ENCODE assay signal across 8 cellular contexts in genomic region chr5:53008751-53009150, GRCh38. TPM values are rescaled to one million over a fixed set of nuclear protein-coding genes. Genes with fewer than 3 reads are reported as not detected.
DNase-seq lines count a peak whose midpoint lies in the region; ATAC-seq and TF ChIP-seq lines count a peak whose summit lies in the region.

No MANE protein-coding gene starts in this region.

- peak overlapping the region; percentile 12 for H3K18ac ChIP-seq in IMR-90 (ENCODE audit: low read depth, low read length)

- DNase-seq in IMR-90, result peak; percentile 84
- peak; percentile 52 for DNase-seq in dermis blood vessel endothelial cell
- no peak for DNase-seq in epidermal melanocyte (ENCODE audit: insufficient read length, low spot score)
- no peak for DNase-seq in NCI-H2029 treated with DMSO at 0.1 percent for 48 hours (lab: John Stamatoyannopoulos, UW)
- no peak for DNase-seq in NCI-H1930 (lab: John Stamatoyannopoulos, UW)
- no peak for DNase-seq in SHP77 treated with DMSO at 0.1 percent for 48 hours (lab: John Stamatoyannopoulos, UW)

- H3K9me3 ChIP-seq in IMR-90 (ENCODE audit: control insufficient read depth, insufficient read depth, low read length), result no peaks in the 10 kb centered on the region

- H2BK20ac ChIP-seq in IMR-90 (ENCODE audit: low read depth, low read length), result 0 out of 2 replicates have a peak overlapping the region, but pooled peaks have one; percentile 35

- H3K9me1 ChIP-seq in IMR-90 (ENCODE audit: insufficient read depth, low read length), result peaks cover 14% of the 10 kb centered on the region; the same call in 1 of the 2 replicates

- H4K91ac ChIP-seq in IMR-90 (ENCODE audit: insufficient read depth, low read depth, low read length), result no peak overlapping the region

- intact Hi-C loops in IMR-90 (cut with micrococcal nuclease), result no loop called here

- H2BK15ac ChIP-seq in IMR-90 (ENCODE audit: low read depth, low read length), result peak overlapping the region; percentile 10; the same call in 1 of the 3 replicates

- no peak for TF ChIP-seq POLR2A in IMR-90 (IDR thresholded peaks at IDR 0.05; ENCODE audit: low read depth, low read length)

- H3K4me1 ChIP-seq in IMR-90 (ENCODE audit: control insufficient read depth, insufficient read depth, low read length), result peaks cover 28% of the 10 kb centered on the region

- no peaks in the 10 kb centered on the region; the same call in 1 of the 2 replicates for H3K36me3 ChIP-seq in IMR-90 (ENCODE audit: control insufficient read depth, insufficient read depth, low read length)

- H3K23ac ChIP-seq in IMR-90 (ENCODE audit: low read depth, low read length), result no peak overlapping the region

- TF ChIP-seq CTCF in IMR-90 (conservative IDR thresholded peaks at IDR 0.05; ENCODE audit: low read depth, low read length), result no peak

- H3K4me3 ChIP-seq in IMR-90 (ENCODE audit: insufficient read depth, low read depth, low read length), result no peak overlapping the region

- H3K4me2 ChIP-seq in IMR-90 (ENCODE audit: low read depth, low read length), result no peak overlapping the region

- CTCF ChIA-PET in IMR-90 (lab: Yijun Ruan, JAX), result no interaction called here

- H3K9ac ChIP-seq in IMR-90 (ENCODE audit: low read depth, low read length), result no peak overlapping the region

- H3K14ac ChIP-seq in IMR-90 (replicated peaks; ENCODE audit: low read depth, low read length), result peak overlapping the region; percentile 76; the same call in 1 of the 2 replicates

- POLR2A ChIA-PET in IMR-90 (lab: Charles Lee; ENCODE audit: unreplicated experiment), result no interaction called here

- peak overlapping the region in 1 of 2 experiments; percentile 39; a peak in 1 of 4 replicates for H4K8ac ChIP-seq in IMR-90 (ENCODE audit: low read depth in 2 of 2, low read length in 2 of 2)

- peaks cover 12 to 60% of the 10 kb centered on the region in 2 experiments; a peak in 3 of 4 replicates for H3K79me1 ChIP-seq in IMR-90 (ENCODE audit: low read depth in 1 of 2, low read length in 2 of 2)

- H3K56ac ChIP-seq in IMR-90 (ENCODE audit: extremely low read depth, insufficient read depth, low read length), result no peak overlapping the region

- no peaks in the 10 kb centered on the region for H4K20me1 ChIP-seq in IMR-90 (ENCODE audit: insufficient read depth, low read length)

- peak overlapping the region; percentile 11 for H3K27ac ChIP-seq in IMR-90 (ENCODE audit: insufficient read depth, low read length)

- peak overlapping the region; percentile 50; the same call in 1 of the 2 replicates for H2BK120ac ChIP-seq in IMR-90 (ENCODE audit: low read depth, low read length)

- no CpG with 5 or more reads among the region's 1 CpG for WGBS in IMR-90 (ENCODE audit: extremely low coverage in 2 of 2, insufficient read length in 1 of 2), 2 experiments

- no peaks in the 10 kb centered on the region for H3K27me3 ChIP-seq in IMR-90 (ENCODE audit: control insufficient read depth, insufficient read depth, low read length)

- ATAC-seq in GM18498 (IDR thresholded peaks at IDR 0.05; ENCODE audit: unreplicated experiment) (peak; percentile 91), GM21717 (IDR thresholded peaks at IDR 0.05; ENCODE audit: unreplicated experiment) (peak; percentile 97), IMR-90 (ENCODE audit: low read depth) (peak; percentile 21)

- no peak overlapping the region for H2AK9ac ChIP-seq in IMR-90 (replicated peaks; ENCODE audit: low read depth, low read length, poor library complexity)

- in situ Hi-C loops in IMR-90 (cut with MboI; ENCODE audit: low sequenced_read_pairs), result no loop called here

- dilution Hi-C loops in IMR-90 (cut with HindIII; ENCODE audit: low sequenced_read_pairs, unreplicated experiment), result no loop called here

- H3K4ac ChIP-seq in IMR-90 (ENCODE audit: low read depth, low read length), result peak overlapping the region; percentile 12; the same call in 1 of the 2 replicates

- peak overlapping the region; percentile 83; the same call in 1 of the 2 replicates for H2AK5ac ChIP-seq in IMR-90 (ENCODE audit: low read depth, low read length)

- TF ChIP-seq RAD21 in IMR-90 (IDR thresholded peaks at IDR 0.05; ENCODE audit: low read length), result no peak

- no TSS peak for BruUV-seq in IMR-90 (replicated peaks; lab: Mats Ljungman, UMichigan)

- no peak overlapping the region for H4K5ac ChIP-seq in IMR-90 (ENCODE audit: low read depth, low read length)

- H2BK5ac ChIP-seq in IMR-90 (ENCODE audit: low read depth, low read length, poor library complexity, severe bottlenecking), result peak overlapping the region; percentile 41

- H2AFZ ChIP-seq in IMR-90 (replicated peaks; ENCODE audit: low read length, poor library complexity), result no peak overlapping the region

TF ChIP-seq in IMR-90, 13 proteins besides CTCF, POLR2A, EP300 and RAD21:
- peak; percentile 68; the same call in 1 of the 2 replicates for TF ChIP-seq BHLHE40 (IDR thresholded peaks at IDR 0.05; ENCODE audit: low read depth, low read length)
- TF ChIP-seq, protein P1, sequence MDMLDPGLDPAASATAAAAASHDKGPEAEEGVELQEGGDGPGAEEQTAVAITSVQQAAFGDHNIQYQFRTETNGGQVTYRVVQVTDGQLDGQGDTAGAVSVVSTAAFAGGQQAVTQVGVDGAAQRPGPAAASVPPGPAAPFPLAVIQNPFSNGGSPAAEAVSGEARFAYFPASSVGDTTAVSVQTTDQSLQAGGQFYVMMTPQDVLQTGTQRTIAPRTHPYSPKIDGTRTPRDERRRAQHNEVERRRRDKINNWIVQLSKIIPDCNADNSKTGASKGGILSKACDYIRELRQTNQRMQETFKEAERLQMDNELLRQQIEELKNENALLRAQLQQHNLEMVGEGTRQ (IDR thresholded peaks at IDR 0.05; ENCODE audit: low read depth, low read length), result no peak
- TF ChIP-seq SMC3 (IDR thresholded peaks at IDR 0.05; ENCODE audit: low read depth, low read length), result no peak
- TF ChIP-seq MAFK (IDR thresholded peaks at IDR 0.05; ENCODE audit: low read depth, low read length), result no peak
- TF ChIP-seq ELK1 (IDR thresholded peaks at IDR 0.05; ENCODE audit: borderline replicate concordance, low read depth, low read length), result no peak
- no peak for TF ChIP-seq CHD1 (IDR thresholded peaks at IDR 0.05; ENCODE audit: low read depth, low read length)
- peak; percentile 68 for TF ChIP-seq FOS (IDR thresholded peaks at IDR 0.05; ENCODE audit: low read depth, low read length)
- TF ChIP-seq CEBPB (IDR thresholded peaks at IDR 0.05; ENCODE audit: low read depth, low read length), result no peak
- no peak for TF ChIP-seq RCOR1 (IDR thresholded peaks at IDR 0.05; ENCODE audit: insufficient replicate concordance, low read length)
- TF ChIP-seq RFX5 (IDR thresholded peaks at IDR 0.05; ENCODE audit: low read depth, low read length), result no peak
- no peak for TF ChIP-seq MAZ (IDR thresholded peaks at IDR 0.05; ENCODE audit: borderline replicate concordance, low read depth, low read length)
- no peak for TF ChIP-seq MXI1 (IDR thresholded peaks at IDR 0.05; ENCODE audit: borderline replicate concordance, low read depth, low read length)
- TF ChIP-seq NFE2L2 (IDR thresholded peaks at IDR 0.05; ENCODE audit: low read depth, low read length), result no peak

RNA-seq across cellular contexts. Expression of gene ITGA2, which starts 19.6 kb away (rescaled TPM):
- total RNA-seq in IMR-90 (2012; rRNA removed), result 83.6 and 93.4 TPM in 2 replicates
- polyA plus RNA-seq in IMR-90 (2012; rRNA removed), result 20.4 and 23.3 TPM in 2 replicates
- 3.8 and 6.3 TPM in 2 replicates for polyA plus RNA-seq in IMR-90 (2012; cell fraction: cytosol; rRNA removed)
- polyA plus RNA-seq in IMR-90 (2012; cell fraction: nucleus; rRNA removed; ENCODE audit: low replicate concordance), result 2.9 and 17.7 TPM in 2 replicates
- total RNA-seq in dermis blood vessel endothelial cell, result 44.9 and 90.6 TPM in 2 replicates

Comparison
In these comparisons a context has a peak if more than half of its experiments do, and no peak if none do; other contexts are left out.
1. ATAC-seq: peak in every context shown above with its lines; median percentile 97 in GM21717; 91 in GM18498; 21 in IMR-90.
2. DNase-seq: peak in IMR-90 (single experiment) and dermis blood vessel endothelial cell (single experiment); none in epidermal melanocyte (single experiment), NCI-H2029 treated with DMSO at 0.1 percent for 48 hours (single experiment), NCI-H1930 (0 of 2) and SHP77 treated with DMSO at 0.1 percent for 48 hours (single experiment).